Comparison of ENCODE assay signal across 1 cellular context in the genomic region with DNA sequence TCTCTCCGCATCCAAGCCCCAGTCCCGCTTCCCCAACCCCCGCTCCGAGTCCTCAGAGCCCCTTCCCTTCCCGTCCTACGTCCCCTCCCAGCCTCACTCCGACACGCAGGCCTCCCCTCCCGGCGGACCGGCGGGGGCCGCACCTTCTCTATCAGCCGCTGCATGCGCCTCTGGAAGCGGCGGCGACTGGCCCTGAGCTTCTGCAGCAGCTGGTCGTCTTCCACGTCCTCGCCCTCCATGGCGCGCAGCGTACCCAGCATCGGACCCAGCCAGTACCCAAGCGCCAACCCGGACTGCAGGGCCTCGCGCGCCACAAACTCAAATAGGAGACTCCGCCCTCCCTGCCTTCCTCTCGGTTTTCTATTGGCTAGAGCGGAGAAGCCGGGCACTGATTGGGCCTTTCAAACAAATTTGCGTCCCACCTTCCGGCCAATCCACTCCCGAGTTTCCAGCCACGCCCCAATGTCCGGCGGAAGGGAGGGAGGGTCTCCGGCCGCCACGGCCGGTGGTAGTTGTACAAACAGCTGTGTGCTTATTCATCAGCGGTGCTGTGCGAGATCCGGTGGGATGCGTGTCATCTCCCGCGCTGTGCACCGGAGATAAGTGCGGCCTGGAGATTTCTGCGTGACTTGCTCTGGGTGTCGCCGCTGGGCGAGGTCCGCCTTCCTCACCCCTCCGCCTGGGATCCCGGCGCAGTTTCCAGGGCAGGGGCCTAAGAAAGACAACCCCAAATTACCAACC.
A peak's percentile ranks its signal among the peaks of the same experiment; 100 is the strongest.
TF ChIP-seq lines count a peak whose summit lies in the region.

A gene with protein sequence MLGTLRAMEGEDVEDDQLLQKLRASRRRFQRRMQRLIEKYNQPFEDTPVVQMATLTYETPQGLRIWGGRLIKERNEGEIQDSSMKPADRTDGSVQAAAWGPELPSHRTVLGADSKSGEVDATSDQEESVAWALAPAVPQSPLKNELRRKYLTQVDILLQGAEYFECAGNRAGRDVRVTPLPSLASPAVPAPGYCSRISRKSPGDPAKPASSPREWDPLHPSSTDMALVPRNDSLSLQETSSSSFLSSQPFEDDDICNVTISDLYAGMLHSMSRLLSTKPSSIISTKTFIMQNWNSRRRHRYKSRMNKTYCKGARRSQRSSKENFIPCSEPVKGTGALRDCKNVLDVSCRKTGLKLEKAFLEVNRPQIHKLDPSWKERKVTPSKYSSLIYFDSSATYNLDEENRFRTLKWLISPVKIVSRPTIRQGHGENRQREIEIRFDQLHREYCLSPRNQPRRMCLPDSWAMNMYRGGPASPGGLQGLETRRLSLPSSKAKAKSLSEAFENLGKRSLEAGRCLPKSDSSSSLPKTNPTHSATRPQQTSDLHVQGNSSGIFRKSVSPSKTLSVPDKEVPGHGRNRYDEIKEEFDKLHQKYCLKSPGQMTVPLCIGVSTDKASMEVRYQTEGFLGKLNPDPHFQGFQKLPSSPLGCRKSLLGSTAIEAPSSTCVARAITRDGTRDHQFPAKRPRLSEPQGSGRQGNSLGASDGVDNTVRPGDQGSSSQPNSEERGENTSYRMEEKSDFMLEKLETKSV (minus strand): TSS at position 295 of the 741 bp plus-strand sequence. CDS start 35 bp downstream, at position 260.

TF ChIP-seq in IMR-90, 13 proteins besides CTCF, POLR2A, EP300 and RAD21 (continued from another document):
- TF ChIP-seq, protein P1, sequence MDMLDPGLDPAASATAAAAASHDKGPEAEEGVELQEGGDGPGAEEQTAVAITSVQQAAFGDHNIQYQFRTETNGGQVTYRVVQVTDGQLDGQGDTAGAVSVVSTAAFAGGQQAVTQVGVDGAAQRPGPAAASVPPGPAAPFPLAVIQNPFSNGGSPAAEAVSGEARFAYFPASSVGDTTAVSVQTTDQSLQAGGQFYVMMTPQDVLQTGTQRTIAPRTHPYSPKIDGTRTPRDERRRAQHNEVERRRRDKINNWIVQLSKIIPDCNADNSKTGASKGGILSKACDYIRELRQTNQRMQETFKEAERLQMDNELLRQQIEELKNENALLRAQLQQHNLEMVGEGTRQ (IDR thresholded peaks at IDR 0.05; ENCODE audit: low read depth, low read length): peak; percentile 35; the same call in 1 of the 2 replicates
- TF ChIP-seq CEBPB (IDR thresholded peaks at IDR 0.05; ENCODE audit: low read depth, low read length): no peak
- peak; percentile 91 for TF ChIP-seq MXI1 (IDR thresholded peaks at IDR 0.05; ENCODE audit: borderline replicate concordance, low read depth, low read length)
- TF ChIP-seq MAZ (IDR thresholded peaks at IDR 0.05; ENCODE audit: borderline replicate concordance, low read depth, low read length): 0 out of 2 replicates have a peak, but pooled peaks have one; percentile 24
- TF ChIP-seq FOS (IDR thresholded peaks at IDR 0.05; ENCODE audit: low read depth, low read length): no peak
